ENCODE assay signal across 19 cellular contexts in the genomic region with DNA sequence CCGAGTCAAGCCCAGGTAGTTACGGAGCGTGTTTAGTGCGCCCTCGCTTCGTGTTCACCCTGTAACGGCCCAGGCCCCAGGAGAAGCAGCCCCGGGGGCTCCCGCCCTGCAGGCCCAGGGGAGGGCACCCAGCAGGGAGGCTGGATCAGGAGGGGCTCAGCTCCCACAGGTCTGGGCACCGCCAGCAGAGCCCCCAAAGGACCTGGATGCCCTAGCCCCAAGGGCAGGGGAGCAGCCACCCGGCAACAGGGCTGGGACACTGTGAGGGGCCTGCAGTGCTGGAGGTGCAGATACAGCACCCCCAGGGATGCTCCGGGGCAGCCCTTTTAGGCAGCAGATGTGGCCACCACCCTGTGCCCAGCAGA. TPM values are rescaled to one million over a fixed set of nuclear protein-coding genes. Genes with fewer than 3 reads are reported as not detected.
DNase-seq lines count a peak whose midpoint lies in the region; ATAC-seq and TF ChIP-seq lines count a peak whose summit lies in the region.
"Had no signal": no experiment of that assay in that cellular context is flagged by ENCODE, and none has a peak within 500 bp of the region (broad histone marks: within the 10 kb centered on the region; RNA-seq: fewer than 3 reads in every experiment).

No MANE protein-coding gene starts in this region.

- TF ChIP-seq POLR2A in spleen (IDR thresholded peaks at IDR 0.05), result no peak

- no peaks in the 10 kb centered on the region for H3K36me3 Mint-ChIP-seq in brain
- H3K36me3 Mint-ChIP-seq in glutamatergic neuron (ENCODE audit: unreplicated experiment), result peaks cover 7% of the 10 kb centered on the region
- H3K36me3 Mint-ChIP-seq: CD14-positive monocyte; CD8-positive, alpha-beta T cell had no signal

- peaks cover 5 to 36% (median 24%) of the 10 kb centered on the region in 6 donors for H3K4me1 ChIP-seq in spleen

- no peaks in the 10 kb centered on the region for H3K9me3 ChIP-seq in spleen

- peaks cover 5% of the 10 kb centered on the region for H3K4me1 Mint-ChIP-seq in stimulated activated naive CD8-positive, alpha-beta T cell treated with anti-CD3 and anti-CD28 coated beads, Interleukin-15, amount 100 ng/mL, for 72 hours
- H3K4me1 Mint-ChIP-seq in brain, result peaks cover 43% of the 10 kb centered on the region
- peaks cover 13% of the 10 kb centered on the region for H3K4me1 Mint-ChIP-seq in glutamatergic neuron (ENCODE audit: low read depth, unreplicated experiment)

- 85 to 97% (median 93%) methylated on average over 8 to 12 of the region's 12 CpGs for WGBS in spleen, 5 donors

- no peaks in the 10 kb centered on the region for H3K9me3 Mint-ChIP-seq in stimulated activated naive CD8-positive, alpha-beta T cell treated with anti-CD3 and anti-CD28 coated beads, Interleukin-15, amount 100 ng/mL, for 72 hours
- H3K9me3 Mint-ChIP-seq in brain (no peaks in the 10 kb centered on the region), glutamatergic neuron (ENCODE audit: unreplicated experiment) (peaks cover 10% of the 10 kb centered on the region)
- H3K9me3 Mint-ChIP-seq: CD14-positive monocyte; CD8-positive, alpha-beta T cell had no signal

- peak; percentile 26 for ATAC-seq in stimulated activated naive CD8-positive, alpha-beta T cell treated with anti-CD3 and anti-CD28 coated beads, Interleukin-15, amount 100 ng/mL, for 72 hours
- ATAC-seq in stimulated activated naive CD8-positive, alpha-beta T cell treated with anti-CD3 and anti-CD28 coated beads, Interleukin-15, Interleukin-2, amounts not matched to agents 100 U/mL and 50 U/mL, for 24 hours, result no peak
- ATAC-seq in GM18861 (IDR thresholded peaks at IDR 0.05; ENCODE audit: unreplicated experiment), result no peak
- ATAC-seq: CD8-positive, alpha-beta T cell had no signal

- no peak overlapping the region for H3K4me3 Mint-ChIP-seq in stimulated activated naive CD8-positive, alpha-beta T cell treated with anti-CD3 and anti-CD28 coated beads, Interleukin-15, amount 100 ng/mL, for 72 hours
- H3K4me3 Mint-ChIP-seq in brain, result no peak overlapping the region
- peak overlapping the region; percentile 53 for H3K4me3 Mint-ChIP-seq in glutamatergic neuron (ENCODE audit: unreplicated experiment)
- H3K4me3 Mint-ChIP-seq: B cell; CD14-positive monocyte; CD8-positive, alpha-beta T cell had no signal

- no peaks in the 10 kb centered on the region for H3K27me3 ChIP-seq in spleen (replicated peaks in 1 of 7)

- H3K27ac Mint-ChIP-seq in stimulated activated naive CD8-positive, alpha-beta T cell treated with anti-CD3 and anti-CD28 coated beads, Interleukin-15, amount 100 ng/mL, for 72 hours, result no peak overlapping the region
- H3K27ac Mint-ChIP-seq in brain, result peak overlapping the region in 4 of 5 experiments; percentile 82 to 96 (median 90)
- H3K27ac Mint-ChIP-seq in glutamatergic neuron (ENCODE audit: unreplicated experiment), result no peak overlapping the region
- H3K27ac Mint-ChIP-seq: B cell; CD14-positive monocyte; CD8-positive, alpha-beta T cell had no signal

- TF ChIP-seq CTCF in brain (conservative IDR thresholded peaks at IDR 0.05) (no peak), glutamatergic neuron (IDR thresholded peaks at IDR 0.05; ENCODE audit: partially characterized antibody, unreplicated experiment) (no peak), spleen (IDR thresholded peaks at IDR 0.05 in 8 of 11, conservative IDR thresholded peaks at IDR 0.05 in 3 of 11) (no peak)

- no peak overlapping the region for H3K4me3 ChIP-seq in spleen

- H3K27ac ChIP-seq in spleen, result no peak overlapping the region

- H3K36me3 ChIP-seq in spleen, result peaks cover 0 to 14% (median 2%) of the 10 kb centered on the region in 6 donors

- no peaks in the 10 kb centered on the region for H3K27me3 Mint-ChIP-seq in stimulated activated naive CD8-positive, alpha-beta T cell treated with anti-CD3 and anti-CD28 coated beads, Interleukin-15, amount 100 ng/mL, for 72 hours
- H3K27me3 Mint-ChIP-seq in brain (peaks cover 6% of the 10 kb centered on the region), glutamatergic neuron (ENCODE audit: unreplicated experiment) (peaks cover 8% of the 10 kb centered on the region)
- H3K27me3 Mint-ChIP-seq: B cell had no signal

- intact Hi-C loops in spleen (cut with DNase I; ENCODE audit: low total_unique reads), result no loop called here

- DNase-seq in stimulated activated naive CD8-positive, alpha-beta T cell treated with anti-CD3 and anti-CD28 coated beads, Interleukin-15, amount 100 ng/mL, for 72 hours, result no peak
- DNase-seq in stimulated activated naive CD8-positive, alpha-beta T cell treated with anti-CD3 and anti-CD28 coated beads, Interleukin-15, Interleukin-2, amounts not matched to agents 100 U/mL and 50 U/mL, for 24 hours, result no peak
- DNase-seq in glutamatergic neuron (no peak), spleen (peak; percentile 74), NCI-H510A (lab: John Stamatoyannopoulos, UW) (no peak), cerebellar cortex (ENCODE audit: low spot score) (no peak)
- DNase-seq: CD8-positive, alpha-beta T cell; COR-L47; DMS153; DMS79 treated with DMSO at 0.1 percent for 48 hours; EL; GDM1; GOT3; HCEC 1CT; IMR-90 had no signal

RNA-seq across cellular contexts. Expression of a gene that starts 35.2 kb away (rescaled TPM):
- 16.0 TPM for polyA plus RNA-seq in brain (ENCODE audit: insufficient read depth, low read depth, low replicate concordance)
- 49.4 TPM for total RNA-seq in glutamatergic neuron (ENCODE audit: unreplicated experiment)
- total RNA-seq in spleen, result 10 to 100 TPM; 24.8 to 41.7 (median 28.1) TPM
- polyA plus RNA-seq in spleen, result 10 to 100 TPM; 22.5 to 50.0 (median 27.8) TPM

Comparison
In these comparisons a context has a peak if more than half of its experiments do, and no peak if none do; other contexts are left out.
1. H3K27ac Mint-ChIP-seq: peak in brain (4 of 5); none in stimulated activated naive CD8-positive, alpha-beta T cell treated with anti-CD3 and anti-CD28 coated beads, Interleukin-15, amount 100 ng/mL, for 72 hours (0 of 2) and glutamatergic neuron (single experiment).